ENCODE assay signal across 28 cellular contexts in the genomic region with DNA sequence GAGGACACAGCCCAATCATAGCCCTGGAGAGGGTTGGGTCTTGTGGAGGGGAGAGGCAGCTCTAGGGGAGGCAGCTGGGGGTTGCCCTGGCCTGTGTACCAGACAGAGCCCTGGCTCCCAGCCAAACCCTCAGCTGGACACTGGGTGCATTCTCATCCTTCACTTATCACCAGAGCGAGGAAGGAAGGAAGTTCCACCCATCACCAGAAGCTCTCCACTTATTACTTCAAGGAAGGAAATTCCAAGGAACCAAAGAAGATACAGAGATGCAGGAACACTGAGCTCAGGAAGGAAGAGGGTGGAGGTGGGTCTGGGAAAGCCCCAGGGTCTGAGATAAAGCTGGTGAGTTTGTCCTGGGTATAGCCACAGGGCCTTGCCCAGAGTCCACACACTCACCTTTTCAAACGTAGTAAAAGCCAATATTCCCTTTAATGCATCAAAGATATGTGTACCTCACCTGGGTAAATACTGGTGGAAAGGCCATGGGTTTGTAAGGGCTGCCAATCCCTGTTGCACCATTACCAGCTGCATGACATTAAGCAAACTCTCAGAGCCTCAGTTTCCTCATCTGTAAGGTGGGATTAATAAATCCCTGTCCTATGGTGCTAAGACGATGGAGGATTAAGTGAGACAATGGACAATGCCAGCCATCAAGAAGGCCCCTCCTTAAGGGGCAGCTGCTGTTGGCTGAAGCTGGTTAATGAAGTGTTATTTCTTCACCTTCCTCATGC.
A peak's percentile ranks its signal among the peaks of the same experiment; 100 is the strongest.
DNase-seq lines count a peak whose midpoint lies in the region; ATAC-seq lines count a peak whose summit lies in the region.
"Had no signal": no experiment of that assay in that cellular context is flagged by ENCODE, and none has a peak within 500 bp of the region (broad histone marks: within the 10 kb centered on the region; RNA-seq: fewer than 3 reads in every experiment).

No MANE protein-coding gene starts in this region.

- intact Hi-C loops in cardiac septum (cut with DNase I) = loop anchor here (5.0 kb wide), 1 partner anchor 40 kb away; no protein-coding TSS in a partner anchor

- no peaks in the 10 kb centered on the region for H3K9me3 ChIP-seq in BLaER1 treated with 17β-estradiol and CSF1 and Interleukin-3, amounts not matched to agents 10 nM and 100 nM (replicated peaks in 1 of 11)
- H3K9me3 ChIP-seq in SJCRH30 (replicated peaks) = no peaks in the 10 kb centered on the region
- H3K9me3 ChIP-seq: Caco-2, gastrocnemius medialis, vagina had no signal

- H3K4me1 ChIP-seq in BLaER1 treated with 17β-estradiol and CSF1 and Interleukin-3, amounts not matched to agents 10 nM and 100 nM = peaks cover 49 to 100% (median 86%) of the 10 kb centered on the region in 10 experiments
- peaks cover 6% of the 10 kb centered on the region; the same call in 1 of the 2 replicates for H3K4me1 ChIP-seq in SJCRH30

- no peaks in the 10 kb centered on the region for H4K20me1 ChIP-seq in BLaER1 treated with 17β-estradiol and CSF1 and Interleukin-3, amounts not matched to agents 10 nM and 100 nM

- H3K9me3 Mint-ChIP-seq in activated naive CD8-positive, alpha-beta T cell treated with anti-CD3 and anti-CD28 coated beads for 36 hours = no peaks in the 10 kb centered on the region
- H3K9me3 Mint-ChIP-seq: activated naive CD4-positive, alpha-beta T cell treated with anti-CD3 and anti-CD28 coated beads, Interleukin-2, amount 50 U/mL, for 24 hours; activated T-helper 17 cell treated with anti-CD3 and anti-CD28 coated beads, Interleukin-2, amount 50 U/mL, for 72 hours; H9; stimulated activated naive B cell treated with anti-CD40 and anti-IgM and Interleukin-4, amounts not matched to agents 10 μg/mL and 1 μg/mL and 100 μg/mL, for 72 hours had no signal

- peak overlapping the region in 10 of 11 experiments; percentile 28 to 88 (median 71); a peak in 19 of 22 replicates for H3K4me2 ChIP-seq in BLaER1 treated with 17β-estradiol and CSF1 and Interleukin-3, amounts not matched to agents 10 nM and 100 nM

- H3K27me3 Mint-ChIP-seq in activated naive CD8-positive, alpha-beta T cell treated with anti-CD3 and anti-CD28 coated beads for 36 hours = peaks cover 6% of the 10 kb centered on the region
- H3K27me3 Mint-ChIP-seq: activated naive CD4-positive, alpha-beta T cell treated with anti-CD3 and anti-CD28 coated beads, Interleukin-2, amount 50 U/mL, for 24 hours; activated T-helper 17 cell treated with anti-CD3 and anti-CD28 coated beads, Interleukin-2, amount 50 U/mL, for 72 hours; stimulated activated naive B cell treated with anti-CD40 and anti-IgM and Interleukin-4, amounts not matched to agents 10 μg/mL and 1 μg/mL and 100 μg/mL, for 72 hours had no signal

- H3K27ac Mint-ChIP-seq in activated naive CD8-positive, alpha-beta T cell treated with anti-CD3 and anti-CD28 coated beads for 36 hours = no peak overlapping the region
- H3K27ac Mint-ChIP-seq: activated naive CD4-positive, alpha-beta T cell treated with anti-CD3 and anti-CD28 coated beads, Interleukin-2, amount 50 U/mL, for 24 hours; activated T-helper 17 cell treated with anti-CD3 and anti-CD28 coated beads, Interleukin-2, amount 50 U/mL, for 72 hours; H9; stimulated activated naive B cell treated with anti-CD40 and anti-IgM and Interleukin-4, amounts not matched to agents 10 μg/mL and 1 μg/mL and 100 μg/mL, for 72 hours had no signal

- H3K9ac ChIP-seq in BLaER1 treated with 17β-estradiol and CSF1 and Interleukin-3, amounts not matched to agents 10 nM and 100 nM = no peak overlapping the region

- no peak overlapping the region for H3K4me3 Mint-ChIP-seq in activated naive CD8-positive, alpha-beta T cell treated with anti-CD3 and anti-CD28 coated beads for 36 hours
- H3K4me3 Mint-ChIP-seq: activated naive CD4-positive, alpha-beta T cell treated with anti-CD3 and anti-CD28 coated beads, Interleukin-2, amount 50 U/mL, for 24 hours; activated T-helper 17 cell treated with anti-CD3 and anti-CD28 coated beads, Interleukin-2, amount 50 U/mL, for 72 hours; H9; stimulated activated naive B cell treated with anti-CD40 and anti-IgM and Interleukin-4, amounts not matched to agents 10 μg/mL and 1 μg/mL and 100 μg/mL, for 72 hours had no signal

- H3K36me3 ChIP-seq in BLaER1 treated with 17β-estradiol and CSF1 and Interleukin-3, amounts not matched to agents 10 nM and 100 nM = no peaks in the 10 kb centered on the region
- H3K36me3 ChIP-seq in SJCRH30 = no peaks in the 10 kb centered on the region
- H3K36me3 ChIP-seq: gastrocnemius medialis, vagina, WERI-Rb-1 had no signal

- H3K36me3 Mint-ChIP-seq in activated naive CD8-positive, alpha-beta T cell treated with anti-CD3 and anti-CD28 coated beads for 36 hours = no peaks in the 10 kb centered on the region
- H3K36me3 Mint-ChIP-seq: activated naive CD4-positive, alpha-beta T cell treated with anti-CD3 and anti-CD28 coated beads, Interleukin-2, amount 50 U/mL, for 24 hours; stimulated activated naive B cell treated with anti-CD40 and anti-IgM and Interleukin-4, amounts not matched to agents 10 μg/mL and 1 μg/mL and 100 μg/mL, for 72 hours had no signal

- H3K27me3 ChIP-seq in BLaER1 treated with 17β-estradiol and CSF1 and Interleukin-3, amounts not matched to agents 10 nM and 100 nM = no peaks in the 10 kb centered on the region
- no peaks in the 10 kb centered on the region for H3K27me3 ChIP-seq in SJCRH30
- H3K27me3 ChIP-seq: gastrocnemius medialis, vagina had no signal

- DNase-seq in SJCRH30 (peak; percentile 33 to 37), cardiac septum (ENCODE audit: low spot score) (peak; percentile 72), mesenteric fat pad (ENCODE audit: low spot score) (peak; percentile 30), NCI-H748 treated with DMSO at 0.1 percent for 48 hours (lab: John Stamatoyannopoulos, UW) (no peak)
- no peak for DNase-seq in activated naive CD8-positive, alpha-beta T cell treated with anti-CD3 and anti-CD28 coated beads for 36 hours
- no peak for DNase-seq in stimulated activated CD4-positive, alpha-beta T cell treated with anti-CD3 and anti-CD28 coated beads, Interleukin-15, amount 100 ng/mL, for 24 hours
- DNase-seq: ACHN; activated CD4-positive, alpha-beta T cell treated with anti-CD3 and anti-CD28 coated beads, Interleukin-2, amount 50 U/mL, for 1 hour; activated CD8-positive, alpha-beta memory T cell treated with anti-CD3 and anti-CD28 coated beads, Interleukin-2, amount 50 U/mL, for 4 hours; Caco-2; DMS79; effector CD4-positive, alpha-beta T cell; gastrocnemius medialis; GF-D8; H9; NCI-H1694; NCI-H2171; NCI-H526; stimulated activated CD4-positive, alpha-beta T cell treated with anti-CD3 and anti-CD28 coated beads, Interleukin-4, amount 100 ng/mL, for 24 hours; stimulated activated naive B cell treated with anti-CD40 and anti-IgM and Interleukin-4, amounts not matched to agents 10 μg/mL and 1 μg/mL and 100 μg/mL, for 72 hours; T-helper 9 cell; WERI-Rb-1 had no signal

- no peaks in the 10 kb centered on the region for H3K4me1 Mint-ChIP-seq in activated naive CD8-positive, alpha-beta T cell treated with anti-CD3 and anti-CD28 coated beads for 36 hours
- H3K4me1 Mint-ChIP-seq: activated naive CD4-positive, alpha-beta T cell treated with anti-CD3 and anti-CD28 coated beads, Interleukin-2, amount 50 U/mL, for 24 hours; activated T-helper 17 cell treated with anti-CD3 and anti-CD28 coated beads, Interleukin-2, amount 50 U/mL, for 72 hours; H9 had no signal

- H3K27ac ChIP-seq in BLaER1 treated with 17β-estradiol and CSF1 and Interleukin-3, amounts not matched to agents 10 nM and 100 nM = peak overlapping the region in 10 of 11 experiments; percentile 16 to 90 (median 53); a peak in 17 of 22 replicates
- H3K27ac ChIP-seq in SJCRH30 = no peak overlapping the region
- H3K27ac ChIP-seq: gastrocnemius medialis, HL-60, vagina, WERI-Rb-1 had no signal

- no peak for ATAC-seq in GM19397 (IDR thresholded peaks at IDR 0.05; ENCODE audit: unreplicated experiment)
- ATAC-seq: activated T-helper 17 cell treated with anti-CD3 and anti-CD28 coated beads, Interleukin-2, amount 50 U/mL, for 72 hours; gastrocnemius medialis; stimulated activated naive B cell treated with anti-CD40 and anti-IgM and Interleukin-4, amounts not matched to agents 10 μg/mL and 1 μg/mL and 100 μg/mL, for 72 hours had no signal

- peak overlapping the region in 1 of 10 experiments; percentile 16; a peak in 1 of 20 replicates for H3K4me3 ChIP-seq in BLaER1 treated with 17β-estradiol and CSF1 and Interleukin-3, amounts not matched to agents 10 nM and 100 nM
- no peak overlapping the region for H3K4me3 ChIP-seq in SJCRH30
- H3K4me3 ChIP-seq: gastrocnemius medialis, vagina had no signal

Comparison
In these comparisons a context has a peak if more than half of its experiments do, and no peak if none do; other contexts are left out.
1. DNase-seq: peak in SJCRH30 (2 of 2), cardiac septum (single experiment) and mesenteric fat pad (single experiment); none in NCI-H748 treated with DMSO at 0.1 percent for 48 hours (single experiment), activated naive CD8-positive, alpha-beta T cell treated with anti-CD3 and anti-CD28 coated beads for 36 hours (single experiment) and stimulated activated CD4-positive, alpha-beta T cell treated with anti-CD3 and anti-CD28 coated beads, Interleukin-15, amount 100 ng/mL, for 24 hours (single experiment).